1 cellular context compared by ENCODE assay signal in genomic region chr6:43541774-43542471, GRCh38.
A peak's percentile ranks its signal among the peaks of the same experiment; 100 is the strongest.
TF ChIP-seq lines count a peak whose summit lies in the region.

No MANE protein-coding gene starts in this region.

TF ChIP-seq in GM12878, 131 proteins besides CTCF, POLR2A, EP300 and RAD21 (continues in another document):
- TF ChIP-seq SIX5 (IDR thresholded peaks at IDR 0.05; ENCODE audit: low read depth, low read length, severe bottlenecking), result no peak
- TF ChIP-seq TCF7 (IDR thresholded peaks at IDR 0.05; ENCODE audit: borderline replicate concordance), result no peak
- TF ChIP-seq, protein P1, sequence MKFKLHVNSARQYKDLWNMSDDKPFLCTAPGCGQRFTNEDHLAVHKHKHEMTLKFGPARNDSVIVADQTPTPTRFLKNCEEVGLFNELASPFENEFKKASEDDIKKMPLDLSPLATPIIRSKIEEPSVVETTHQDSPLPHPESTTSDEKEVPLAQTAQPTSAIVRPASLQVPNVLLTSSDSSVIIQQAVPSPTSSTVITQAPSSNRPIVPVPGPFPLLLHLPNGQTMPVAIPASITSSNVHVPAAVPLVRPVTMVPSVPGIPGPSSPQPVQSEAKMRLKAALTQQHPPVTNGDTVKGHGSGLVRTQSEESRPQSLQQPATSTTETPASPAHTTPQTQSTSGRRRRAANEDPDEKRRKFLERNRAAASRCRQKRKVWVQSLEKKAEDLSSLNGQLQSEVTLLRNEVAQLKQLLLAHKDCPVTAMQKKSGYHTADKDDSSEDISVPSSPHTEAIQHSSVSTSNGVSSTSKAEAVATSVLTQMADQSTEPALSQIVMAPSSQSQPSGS (IDR thresholded peaks at IDR 0.05; ENCODE audit: low read length), result peak; percentile 48; the same call in 1 of the 2 replicates
- no peak for TF ChIP-seq NKRF (conservative IDR thresholded peaks at IDR 0.05)
- TF ChIP-seq EZH2 (IDR thresholded peaks at IDR 0.05; ENCODE audit: borderline replicate concordance, control insufficient read depth, low read depth, low read length), result no peak
- TF ChIP-seq EED (IDR thresholded peaks at IDR 0.05; ENCODE audit: low read depth), result no peak
- TF ChIP-seq KLF5 (IDR thresholded peaks at IDR 0.05; ENCODE audit: partially characterized antibody), result no peak
- TF ChIP-seq BCL11A (IDR thresholded peaks at IDR 0.05; ENCODE audit: low read depth, low read length), result no peak
- TF ChIP-seq POLR2AphosphoS2 (IDR thresholded peaks at IDR 0.05; ENCODE audit: low read depth, low read length), result no peak
- TF ChIP-seq JUNB (IDR thresholded peaks at IDR 0.05), result peak; percentile 14; the same call in 1 of the 2 replicates
- TF ChIP-seq MEF2B (IDR thresholded peaks at IDR 0.05; ENCODE audit: partially characterized antibody, poor library complexity, severe bottlenecking), result peak; percentile 33
- TF ChIP-seq MTA3 (IDR thresholded peaks at IDR 0.05; ENCODE audit: borderline replicate concordance, low read length), result peak; percentile 60; the same call in 1 of the 2 replicates
- TF ChIP-seq GABPA (IDR thresholded peaks at IDR 0.05; ENCODE audit: low read depth), result 0 out of 2 replicates have a peak, but pooled peaks have one; percentile 10
- TF ChIP-seq SREBF2 (IDR thresholded peaks at IDR 0.05; ENCODE audit: low read length), result no peak
- TF ChIP-seq, protein P2, sequence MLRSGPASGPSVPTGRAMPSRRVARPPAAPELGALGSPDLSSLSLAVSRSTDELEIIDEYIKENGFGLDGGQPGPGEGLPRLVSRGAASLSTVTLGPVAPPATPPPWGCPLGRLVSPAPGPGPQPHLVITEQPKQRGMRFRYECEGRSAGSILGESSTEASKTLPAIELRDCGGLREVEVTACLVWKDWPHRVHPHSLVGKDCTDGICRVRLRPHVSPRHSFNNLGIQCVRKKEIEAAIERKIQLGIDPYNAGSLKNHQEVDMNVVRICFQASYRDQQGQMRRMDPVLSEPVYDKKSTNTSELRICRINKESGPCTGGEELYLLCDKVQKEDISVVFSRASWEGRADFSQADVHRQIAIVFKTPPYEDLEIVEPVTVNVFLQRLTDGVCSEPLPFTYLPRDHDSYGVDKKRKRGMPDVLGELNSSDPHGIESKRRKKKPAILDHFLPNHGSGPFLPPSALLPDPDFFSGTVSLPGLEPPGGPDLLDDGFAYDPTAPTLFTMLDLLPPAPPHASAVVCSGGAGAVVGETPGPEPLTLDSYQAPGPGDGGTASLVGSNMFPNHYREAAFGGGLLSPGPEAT (IDR thresholded peaks at IDR 0.05; ENCODE audit: low read depth), result no peak
- 0 out of 2 replicates have a peak, but pooled peaks have one; percentile 27 for TF ChIP-seq REST (IDR thresholded peaks at IDR 0.05; ENCODE audit: low read depth, low read length)
- TF ChIP-seq MEF2A (IDR thresholded peaks at IDR 0.05; ENCODE audit: insufficient read depth, low read depth, low read length), result 0 out of 2 replicates have a peak, but pooled peaks have one; percentile 35
- no peak for TF ChIP-seq POLR2AphosphoS5 (IDR thresholded peaks at IDR 0.05; ENCODE audit: low read length)
- no peak for TF ChIP-seq SUPT20H (IDR thresholded peaks at IDR 0.05; ENCODE audit: borderline replicate concordance, control insufficient read depth, low read depth, low read length)
- TF ChIP-seq POU2F2 (IDR thresholded peaks at IDR 0.05; ENCODE audit: borderline replicate concordance, low read depth, low read length), result no peak
- no peak for TF ChIP-seq MXI1 (IDR thresholded peaks at IDR 0.05; ENCODE audit: low read depth, low read length)
- TF ChIP-seq, protein P3, sequence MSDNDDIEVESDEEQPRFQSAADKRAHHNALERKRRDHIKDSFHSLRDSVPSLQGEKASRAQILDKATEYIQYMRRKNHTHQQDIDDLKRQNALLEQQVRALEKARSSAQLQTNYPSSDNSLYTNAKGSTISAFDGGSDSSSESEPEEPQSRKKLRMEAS (IDR thresholded peaks at IDR 0.05; ENCODE audit: low read depth, low read length), result no peak
- peak; percentile 74 for TF ChIP-seq RUNX3 (IDR thresholded peaks at IDR 0.05; ENCODE audit: low read length)
- TF ChIP-seq STAT1 (conservative IDR thresholded peaks at IDR 0.05), result no peak
- TF ChIP-seq, protein P4, sequence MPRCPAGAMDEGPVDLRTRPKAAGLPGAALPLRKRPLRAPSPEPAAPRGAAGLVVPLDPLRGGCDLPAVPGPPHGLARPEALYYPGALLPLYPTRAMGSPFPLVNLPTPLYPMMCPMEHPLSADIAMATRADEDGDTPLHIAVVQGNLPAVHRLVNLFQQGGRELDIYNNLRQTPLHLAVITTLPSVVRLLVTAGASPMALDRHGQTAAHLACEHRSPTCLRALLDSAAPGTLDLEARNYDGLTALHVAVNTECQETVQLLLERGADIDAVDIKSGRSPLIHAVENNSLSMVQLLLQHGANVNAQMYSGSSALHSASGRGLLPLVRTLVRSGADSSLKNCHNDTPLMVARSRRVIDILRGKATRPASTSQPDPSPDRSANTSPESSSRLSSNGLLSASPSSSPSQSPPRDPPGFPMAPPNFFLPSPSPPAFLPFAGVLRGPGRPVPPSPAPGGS (IDR thresholded peaks at IDR 0.05; ENCODE audit: borderline replicate concordance, insufficient read depth, low read depth, low read length, poor library complexity, severe bottlenecking), result peak; percentile 58
- TF ChIP-seq IRF5 (IDR thresholded peaks at IDR 0.05; ENCODE audit: borderline replicate concordance), result no peak
- no peak for TF ChIP-seq CBX5 (IDR thresholded peaks at IDR 0.05; ENCODE audit: low read depth)
- peak; percentile 49; the same call in 1 of the 2 replicates for TF ChIP-seq PAX5 (IDR thresholded peaks at IDR 0.05; ENCODE audit: borderline replicate concordance, low read depth, low read length)
- TF ChIP-seq, protein P5, sequence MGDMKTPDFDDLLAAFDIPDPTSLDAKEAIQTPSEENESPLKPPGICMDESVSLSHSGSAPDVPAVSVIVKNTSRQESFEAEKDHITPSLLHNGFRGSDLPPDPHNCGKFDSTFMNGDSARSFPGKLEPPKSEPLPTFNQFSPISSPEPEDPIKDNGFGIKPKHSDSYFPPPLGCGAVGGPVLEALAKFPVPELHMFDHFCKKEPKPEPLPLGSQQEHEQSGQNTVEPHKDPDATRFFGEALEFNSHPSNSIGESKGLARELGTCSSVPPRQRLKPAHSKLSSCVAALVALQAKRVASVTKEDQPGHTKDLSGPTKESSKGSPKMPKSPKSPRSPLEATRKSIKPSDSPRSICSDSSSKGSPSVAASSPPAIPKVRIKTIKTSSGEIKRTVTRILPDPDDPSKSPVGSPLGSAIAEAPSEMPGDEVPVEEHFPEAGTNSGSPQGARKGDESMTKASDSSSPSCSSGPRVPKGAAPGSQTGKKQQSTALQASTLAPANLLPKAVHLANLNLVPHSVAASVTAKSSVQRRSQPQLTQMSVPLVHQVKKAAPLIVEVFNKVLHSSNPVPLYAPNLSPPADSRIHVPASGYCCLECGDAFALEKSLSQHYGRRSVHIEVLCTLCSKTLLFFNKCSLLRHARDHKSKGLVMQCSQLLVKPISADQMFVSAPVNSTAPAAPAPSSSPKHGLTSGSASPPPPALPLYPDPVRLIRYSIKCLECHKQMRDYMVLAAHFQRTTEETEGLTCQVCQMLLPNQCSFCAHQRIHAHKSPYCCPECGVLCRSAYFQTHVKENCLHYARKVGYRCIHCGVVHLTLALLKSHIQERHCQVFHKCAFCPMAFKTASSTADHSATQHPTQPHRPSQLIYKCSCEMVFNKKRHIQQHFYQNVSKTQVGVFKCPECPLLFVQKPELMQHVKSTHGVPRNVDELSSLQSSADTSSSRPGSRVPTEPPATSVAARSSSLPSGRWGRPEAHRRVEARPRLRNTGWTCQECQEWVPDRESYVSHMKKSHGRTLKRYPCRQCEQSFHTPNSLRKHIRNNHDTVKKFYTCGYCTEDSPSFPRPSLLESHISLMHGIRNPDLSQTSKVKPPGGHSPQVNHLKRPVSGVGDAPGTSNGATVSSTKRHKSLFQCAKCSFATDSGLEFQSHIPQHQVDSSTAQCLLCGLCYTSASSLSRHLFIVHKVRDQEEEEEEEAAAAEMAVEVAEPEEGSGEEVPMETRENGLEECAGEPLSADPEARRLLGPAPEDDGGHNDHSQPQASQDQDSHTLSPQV (IDR thresholded peaks at IDR 0.05), result no peak
- TF ChIP-seq FOS (IDR thresholded peaks at IDR 0.05; ENCODE audit: borderline replicate concordance, extremely low read depth, insufficient read length), result no peak
- TF ChIP-seq USF1 (IDR thresholded peaks at IDR 0.05; ENCODE audit: borderline replicate concordance, extremely low read length, insufficient read depth, low read depth, low read length), result no peak
- TF ChIP-seq NR2C1 (IDR thresholded peaks at IDR 0.05), result 0 out of 2 replicates have a peak, but pooled peaks have one; percentile 2
- TF ChIP-seq, protein P6, sequence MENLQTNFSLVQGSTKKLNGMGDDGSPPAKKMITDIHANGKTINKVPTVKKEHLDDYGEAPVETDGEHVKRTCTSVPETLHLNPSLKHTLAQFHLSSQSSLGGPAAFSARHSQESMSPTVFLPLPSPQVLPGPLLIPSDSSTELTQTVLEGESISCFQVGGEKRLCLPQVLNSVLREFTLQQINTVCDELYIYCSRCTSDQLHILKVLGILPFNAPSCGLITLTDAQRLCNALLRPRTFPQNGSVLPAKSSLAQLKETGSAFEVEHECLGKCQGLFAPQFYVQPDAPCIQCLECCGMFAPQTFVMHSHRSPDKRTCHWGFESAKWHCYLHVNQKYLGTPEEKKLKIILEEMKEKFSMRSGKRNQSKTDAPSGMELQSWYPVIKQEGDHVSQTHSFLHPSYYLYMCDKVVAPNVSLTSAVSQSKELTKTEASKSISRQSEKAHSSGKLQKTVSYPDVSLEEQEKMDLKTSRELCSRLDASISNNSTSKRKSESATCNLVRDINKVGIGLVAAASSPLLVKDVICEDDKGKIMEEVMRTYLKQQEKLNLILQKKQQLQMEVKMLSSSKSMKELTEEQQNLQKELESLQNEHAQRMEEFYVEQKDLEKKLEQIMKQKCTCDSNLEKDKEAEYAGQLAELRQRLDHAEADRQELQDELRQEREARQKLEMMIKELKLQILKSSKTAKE (IDR thresholded peaks at IDR 0.05; ENCODE audit: low read depth, poor library complexity, severe bottlenecking), result peak; percentile 36
- TF ChIP-seq JUND (IDR thresholded peaks at IDR 0.05; ENCODE audit: low read depth, low read length), result no peak
- peak; percentile 92 for TF ChIP-seq NR2F1 (conservative IDR thresholded peaks at IDR 0.05)
- TF ChIP-seq KDM1A (IDR thresholded peaks at IDR 0.05; ENCODE audit: borderline replicate concordance), result no peak
- TF ChIP-seq WRNIP1 (IDR thresholded peaks at IDR 0.05; ENCODE audit: borderline replicate concordance, low read depth, low read length), result no peak
- TF ChIP-seq FOXM1 (IDR thresholded peaks at IDR 0.05; ENCODE audit: low read depth, low read length), result peak; percentile 65; the same call in 1 of the 2 replicates
